ENCODE assay signal across 8 cellular contexts in the genomic region with DNA sequence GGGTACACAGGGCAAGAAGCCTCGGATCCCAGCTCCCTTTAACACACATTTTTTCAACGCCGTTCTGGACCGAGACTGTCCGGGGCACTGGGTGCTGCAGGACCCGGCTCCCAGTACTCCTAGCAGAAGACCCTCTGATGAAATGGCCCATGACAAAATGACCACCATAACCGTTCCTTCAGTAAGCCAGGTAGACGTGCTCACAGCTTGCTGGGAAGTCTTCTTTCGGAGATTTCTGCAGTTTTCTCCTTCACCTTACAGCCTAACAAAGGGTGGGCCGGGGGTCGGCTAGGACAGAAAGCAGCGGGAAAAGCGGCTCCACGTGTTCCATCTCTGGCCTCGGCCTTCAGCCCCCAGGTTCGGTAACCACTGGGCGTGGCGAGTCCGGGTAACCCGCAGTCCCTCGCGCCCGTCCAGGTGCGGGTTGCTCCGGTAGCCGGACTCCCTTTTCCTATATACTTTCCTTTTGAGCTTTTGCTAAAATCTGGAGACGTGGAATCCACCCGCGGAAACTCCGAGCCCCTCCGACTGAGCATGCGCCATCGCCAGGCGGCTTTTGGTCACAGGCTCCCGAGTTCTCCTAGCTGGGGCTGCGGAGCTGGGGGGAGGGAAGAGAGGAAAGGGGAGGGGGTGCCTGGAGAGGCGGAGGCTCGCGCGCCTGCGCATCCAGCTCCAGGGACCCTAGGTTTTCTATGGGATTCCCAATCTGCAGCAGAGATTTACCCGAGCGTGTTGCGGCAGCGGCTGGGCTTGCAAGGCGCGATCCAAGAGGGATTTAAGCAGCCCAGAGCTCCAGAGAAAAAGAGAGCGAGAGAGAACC. TPM values are rescaled to one million over a fixed set of nuclear protein-coding genes. Genes with fewer than 3 reads are reported as not detected.
DNase-seq lines count a peak whose midpoint lies in the region; ATAC-seq and TF ChIP-seq lines count a peak whose summit lies in the region.

A gene (plus strand): TSS at position 704 of the 820 bp plus-strand sequence. CDS start 51,379 bp downstream, outside the sequence.

- intact Hi-C loops in spleen (cut with DNase I; ENCODE audit: low total_unique reads) = no loop called here

- peaks cover 0 to 7% (median 0%) of the 10 kb centered on the region in 9 donors for H3K9me3 Mint-ChIP-seq in naive thymus-derived CD8-positive, alpha-beta T cell

- H3K27me3 ChIP-seq in kidney epithelial cell (ENCODE audit: control insufficient read depth, insufficient read depth, low read length) (peaks cover 5% of the 10 kb centered on the region), spleen (replicated peaks in 1 of 7) (peaks cover 0 to 100% (median 65%) of the 10 kb centered on the region in 7 donors)

- peaks cover 5 to 32% (median 29%) of the 10 kb centered on the region in 6 donors for H3K4me1 ChIP-seq in spleen

- TF ChIP-seq CTCF in kidney epithelial cell (IDR thresholded peaks at IDR 0.05; ENCODE audit: insufficient read depth, low read length, poor library complexity, severe bottlenecking) (no peak), spleen (IDR thresholded peaks at IDR 0.05 in 8 of 11, conservative IDR thresholded peaks at IDR 0.05 in 3 of 11) (no peak)

- H3K36me3 ChIP-seq in kidney epithelial cell (ENCODE audit: control insufficient read depth, insufficient read depth, low read length) (no peaks in the 10 kb centered on the region), spleen (no peaks in the 10 kb centered on the region)

- H3K9me3 ChIP-seq in spleen = no peaks in the 10 kb centered on the region

- H3K27me3 Mint-ChIP-seq in naive thymus-derived CD8-positive, alpha-beta T cell = peaks cover 38 to 85% (median 59%) of the 10 kb centered on the region in 5 donors

- H3K4me1 Mint-ChIP-seq in naive thymus-derived CD8-positive, alpha-beta T cell = peaks cover 2 to 11% (median 6%) of the 10 kb centered on the region in 4 donors

- DNase-seq in ELF-1 (ENCODE audit: low read depth, low spot score) (peak; percentile 96), NCI-H2171 treated with DMSO at 0.1 percent for 48 hours (lab: John Stamatoyannopoulos, UW) (peak; percentile 56), cerebellum (ENCODE audit: low spot score) (peak; percentile 93), kidney epithelial cell (ENCODE audit: low read depth) (peak; percentile 49), spleen (peak; percentile 67), RPMI8226 (no peak)
- no peak for DNase-seq in naive thymus-derived CD8-positive, alpha-beta T cell

- TF ChIP-seq POLR2A in spleen (IDR thresholded peaks at IDR 0.05) = no peak

- WGBS in spleen, 5 donors = 2 to 4% (median 3%) methylated on average over 42 to 48 of the region's 48 CpGs

- ATAC-seq in naive thymus-derived CD8-positive, alpha-beta T cell = no peak
- no peak for ATAC-seq in HG03159 (IDR thresholded peaks at IDR 0.05; ENCODE audit: unreplicated experiment)

- peaks cover 0 to 11% (median 0%) of the 10 kb centered on the region in 3 donors for H3K36me3 Mint-ChIP-seq in naive thymus-derived CD8-positive, alpha-beta T cell

- H3K27ac Mint-ChIP-seq in naive thymus-derived CD8-positive, alpha-beta T cell = peak within 1 kb of the TSS in 1 of 10 donors; percentile 21

- POLR2A ChIA-PET in naive thymus-derived CD8-positive, alpha-beta T cell (lab: Charles Lee) = no interaction called here

- H3K4me3 ChIP-seq in kidney epithelial cell (ENCODE audit: low read depth, low read length) (peak within 1 kb of the TSS; percentile 64), spleen (peak within 1 kb of the TSS; percentile 7 to 63 (median 38))

- H3K27ac ChIP-seq in spleen = peak within 1 kb of the TSS in 1 of 8 donors; percentile 14

- H3K4me3 Mint-ChIP-seq in naive thymus-derived CD8-positive, alpha-beta T cell = no peak within 1 kb of the TSS

RNA-seq across cellular contexts. Expression of the gene that starts here (rescaled TPM):
- total RNA-seq in cerebellum (14.0 TPM), kidney epithelial cell (0.13 TPM in 1 of 2 replicates, not detected in the other), spleen (not detected)
- under 1 TPM in 2 of 3 donors, not detected in 1; 0.06 to 0.16 TPM for polyA plus RNA-seq in spleen
- total RNA-seq in naive thymus-derived CD8-positive, alpha-beta T cell = not detected
- polyA plus RNA-seq in naive thymus-derived CD8-positive, alpha-beta T cell = not detected

Comparison
In these comparisons a context has a peak if more than half of its experiments do, and no peak if none do; other contexts are left out.
1. Peak in DNase-seq and H3K4me3 ChIP-seq in kidney epithelial cell; RNA of the gene not detected or under 1 TPM.
2. Peak in DNase-seq and H3K4me3 ChIP-seq in spleen; RNA of the gene not detected or under 1 TPM.
3. DNase-seq: peak in ELF-1 (single experiment), NCI-H2171 treated with DMSO at 0.1 percent for 48 hours (single experiment) and cerebellum (single experiment); none in naive thymus-derived CD8-positive, alpha-beta T cell (0 of 10) and RPMI8226 (single experiment).